Comparison of ENCODE assay signal across 18 cellular contexts in genomic region chr7:84112771-84113170, GRCh38.
A peak's percentile ranks its signal among the peaks of the same experiment; 100 is the strongest.
DNase-seq lines count a peak whose midpoint lies in the region; ATAC-seq and TF ChIP-seq lines count a peak whose summit lies in the region.
"Had no signal": no experiment of that assay in that cellular context is flagged by ENCODE, and none has a peak within 500 bp of the region (broad histone marks: within the 10 kb centered on the region; RNA-seq: fewer than 3 reads in every experiment).

No MANE protein-coding gene starts in this region.

- H3K36me3 ChIP-seq in stomach, result no peaks in the 10 kb centered on the region

- H3K4me1 ChIP-seq in stomach, result peaks cover 0 to 31% (median 13%) of the 10 kb centered on the region in 4 donors

- TF ChIP-seq EP300 in stomach (IDR thresholded peaks at IDR 0.05), result no peak

- peak; percentile 12 for DNase-seq in NCI-H1092 treated with DMSO at 0.1 percent for 48 hours (lab: John Stamatoyannopoulos, UW)
- no peak for DNase-seq in NCI-H1092 (lab: John Stamatoyannopoulos, UW)
- no peak for DNase-seq in left ventricle myocardium superior
- DNase-seq in stomach, result no peak
- no peak for DNase-seq in NOMO-1 (lab: John Stamatoyannopoulos, UW; ENCODE audit: unreplicated experiment in 2 of 2)
- DNase-seq: 8988T; activated CD8-positive, alpha-beta memory T cell treated with anti-CD3 and anti-CD28 coated beads, Interleukin-2, amount 50 U/mL, for 4 hours; activated naive CD4-positive, alpha-beta T cell treated with anti-CD3 and anti-CD28 coated beads, Interleukin-2, amount 10 ng/mL, durations not matched to agents 7 days and 5 days; central memory CD4-positive, alpha-beta T cell; NCI-H748 treated with DMSO at 0.1 percent for 48 hours; RPMI8226; substantia nigra; T-helper 1 cell had no signal

- intact Hi-C loops in left ventricle myocardium superior (cut with micrococcal nuclease), result no loop called here
- intact Hi-C loops in stomach (cut with DNase I; ENCODE audit: low total_unique reads), result no loop called here

- peaks cover 68% of the 10 kb centered on the region for H3K4me1 Mint-ChIP-seq in brain
- H3K4me1 Mint-ChIP-seq in activated T-helper 17 cell treated with anti-CD3 and anti-CD28 coated beads, Interleukin-2, amount 50 U/mL, for 72 hours, result no peaks in the 10 kb centered on the region
- H3K4me1 Mint-ChIP-seq: activated naive CD4-positive, alpha-beta T cell treated with anti-CD3 and anti-CD28 coated beads, Interleukin-2, amount 10 ng/mL, durations not matched to agents 7 days and 5 days had no signal

- TF ChIP-seq CTCF in brain (conservative IDR thresholded peaks at IDR 0.05), result no peak
- TF ChIP-seq CTCF in stomach (IDR thresholded peaks at IDR 0.05), result no peak

- H3K4me3 Mint-ChIP-seq in brain, result peak overlapping the region in 4 of 5 experiments; percentile 3 to 61 (median 32)
- H3K4me3 Mint-ChIP-seq in activated T-helper 17 cell treated with anti-CD3 and anti-CD28 coated beads, Interleukin-2, amount 50 U/mL, for 72 hours, result no peak overlapping the region
- H3K4me3 Mint-ChIP-seq: activated naive CD4-positive, alpha-beta T cell treated with anti-CD3 and anti-CD28 coated beads, Interleukin-2, amount 10 ng/mL, durations not matched to agents 7 days and 5 days had no signal

- peaks cover 11% of the 10 kb centered on the region for H3K36me3 Mint-ChIP-seq in brain
- H3K36me3 Mint-ChIP-seq in activated T-helper 17 cell treated with anti-CD3 and anti-CD28 coated beads, Interleukin-2, amount 50 U/mL, for 72 hours (ENCODE audit: low read depth), result no peaks in the 10 kb centered on the region
- H3K36me3 Mint-ChIP-seq: activated naive CD4-positive, alpha-beta T cell treated with anti-CD3 and anti-CD28 coated beads, Interleukin-2, amount 10 ng/mL, durations not matched to agents 7 days and 5 days had no signal

- no peaks in the 10 kb centered on the region for H3K27me3 ChIP-seq in stomach

- no peaks in the 10 kb centered on the region for H3K9me3 Mint-ChIP-seq in brain
- H3K9me3 Mint-ChIP-seq in activated T-helper 17 cell treated with anti-CD3 and anti-CD28 coated beads, Interleukin-2, amount 50 U/mL, for 72 hours, result no peaks in the 10 kb centered on the region
- H3K9me3 Mint-ChIP-seq: activated naive CD4-positive, alpha-beta T cell treated with anti-CD3 and anti-CD28 coated beads, Interleukin-2, amount 10 ng/mL, durations not matched to agents 7 days and 5 days had no signal

- H3K27ac ChIP-seq in stomach, result peak overlapping the region in 3 of 5 donors; percentile 0 to 50 (median 3)
- H3K27ac ChIP-seq: KMS-11 had no signal

- H3K27me3 Mint-ChIP-seq in brain, result peaks cover 5% of the 10 kb centered on the region
- no peaks in the 10 kb centered on the region for H3K27me3 Mint-ChIP-seq in activated T-helper 17 cell treated with anti-CD3 and anti-CD28 coated beads, Interleukin-2, amount 50 U/mL, for 72 hours
- H3K27me3 Mint-ChIP-seq: activated naive CD4-positive, alpha-beta T cell treated with anti-CD3 and anti-CD28 coated beads, Interleukin-2, amount 10 ng/mL, durations not matched to agents 7 days and 5 days had no signal

- peak overlapping the region in 4 of 5 experiments; percentile 43 to 79 (median 64) for H3K27ac Mint-ChIP-seq in brain
- H3K27ac Mint-ChIP-seq in activated T-helper 17 cell treated with anti-CD3 and anti-CD28 coated beads, Interleukin-2, amount 50 U/mL, for 72 hours, result no peak overlapping the region
- H3K27ac Mint-ChIP-seq: activated naive CD4-positive, alpha-beta T cell treated with anti-CD3 and anti-CD28 coated beads, Interleukin-2, amount 10 ng/mL, durations not matched to agents 7 days and 5 days had no signal

- peak; percentile 100 for ATAC-seq in left ventricle myocardium superior
- ATAC-seq in HG03457 (IDR thresholded peaks at IDR 0.05; ENCODE audit: unreplicated experiment), result no peak
- ATAC-seq in activated T-helper 17 cell treated with anti-CD3 and anti-CD28 coated beads, Interleukin-2, amount 50 U/mL, for 72 hours (replicated peaks), result no peak
- ATAC-seq: activated CD4-positive, CD25-positive, alpha-beta regulatory T cell treated with anti-CD3 and anti-CD28 coated beads, Interleukin-2, amount 50 U/mL, for 24 hours had no signal

- no peak for TF ChIP-seq POLR2A in stomach (IDR thresholded peaks at IDR 0.05)

- WGBS in stomach, 5 donors, result 14 to 37% (median 29%) methylated on average over 1 of the region's 1 CpG

- no peaks in the 10 kb centered on the region for H3K9me3 ChIP-seq in stomach

- H3K4me3 ChIP-seq in stomach, result no peak overlapping the region
